In genomic region chr20:653590-654426, GRCh38 we compare ENCODE assay signal across 8 cellular contexts. TPM values are rescaled to one million over a fixed set of nuclear protein-coding genes. Genes with fewer than 3 reads are reported as not detected.
DNase-seq lines count a peak whose midpoint lies in the region; ATAC-seq lines count a peak whose summit lies in the region.

No MANE protein-coding gene starts in this region.

- no peaks in the 10 kb centered on the region for H3K9me3 Mint-ChIP-seq in activated T-helper 2 cell treated with anti-CD3 and anti-CD28 coated beads, Interferon-gamma antibody, Interleukin-2, Interleukin-4, amounts not matched to agents 10 μg/mL and 5 μg/mL and 100 μg/mL, durations not matched to agents 14 hours and 24 hours and 36 hours
- no peaks in the 10 kb centered on the region for H3K9me3 Mint-ChIP-seq in stimulated activated naive CD8-positive, alpha-beta T cell treated with anti-CD3 and anti-CD28 coated beads, Interleukin-15, amount 100 ng/mL, for 72 hours

- intact Hi-C loops in activated T-helper 2 cell treated with anti-CD3 and anti-CD28 coated beads, Interferon-gamma antibody, Interleukin-2, Interleukin-4, amounts not matched to agents 10 μg/mL and 5 μg/mL and 100 μg/mL, durations not matched to agents 14 hours and 24 hours and 36 hours (cut with micrococcal nuclease), result loop anchor here (1.0 to 5.0 kb wide), 2 partner anchors 112 to 179 kb away; partner anchors contain the start of genes CSNK2A1 and FAM110A

- H3K4me3 Mint-ChIP-seq in activated T-helper 2 cell treated with anti-CD3 and anti-CD28 coated beads, Interferon-gamma antibody, Interleukin-2, Interleukin-4, amounts not matched to agents 10 μg/mL and 5 μg/mL and 100 μg/mL, durations not matched to agents 14 hours and 24 hours and 36 hours (ENCODE audit: low read depth), result peak overlapping the region; percentile 81
- H3K4me3 Mint-ChIP-seq in stimulated activated naive CD8-positive, alpha-beta T cell treated with anti-CD3 and anti-CD28 coated beads, Interleukin-15, amount 100 ng/mL, for 72 hours, result peak overlapping the region; percentile 69 to 80

- peaks cover 33% of the 10 kb centered on the region for H3K27me3 Mint-ChIP-seq in activated T-helper 2 cell treated with anti-CD3 and anti-CD28 coated beads, Interferon-gamma antibody, Interleukin-2, Interleukin-4, amounts not matched to agents 10 μg/mL and 5 μg/mL and 100 μg/mL, durations not matched to agents 14 hours and 24 hours and 36 hours (ENCODE audit: low read depth)
- H3K27me3 Mint-ChIP-seq in stimulated activated naive CD8-positive, alpha-beta T cell treated with anti-CD3 and anti-CD28 coated beads, Interleukin-15, amount 100 ng/mL, for 72 hours, result peaks cover 36% of the 10 kb centered on the region

- H3K4me1 Mint-ChIP-seq in activated T-helper 2 cell treated with anti-CD3 and anti-CD28 coated beads, Interferon-gamma antibody, Interleukin-2, Interleukin-4, amounts not matched to agents 10 μg/mL and 5 μg/mL and 100 μg/mL, durations not matched to agents 14 hours and 24 hours and 36 hours (ENCODE audit: low read depth), result peaks cover 27% of the 10 kb centered on the region
- H3K4me1 Mint-ChIP-seq in stimulated activated naive CD8-positive, alpha-beta T cell treated with anti-CD3 and anti-CD28 coated beads, Interleukin-15, amount 100 ng/mL, for 72 hours, result peaks cover 28% of the 10 kb centered on the region

- H3K27ac Mint-ChIP-seq in activated T-helper 2 cell treated with anti-CD3 and anti-CD28 coated beads, Interferon-gamma antibody, Interleukin-2, Interleukin-4, amounts not matched to agents 10 μg/mL and 5 μg/mL and 100 μg/mL, durations not matched to agents 14 hours and 24 hours and 36 hours, result peak overlapping the region; percentile 55
- H3K27ac Mint-ChIP-seq in stimulated activated naive CD8-positive, alpha-beta T cell treated with anti-CD3 and anti-CD28 coated beads, Interleukin-15, amount 100 ng/mL, for 72 hours, result peak overlapping the region in 1 of 2 donors; percentile 44

- H3K36me3 Mint-ChIP-seq in activated T-helper 2 cell treated with anti-CD3 and anti-CD28 coated beads, Interferon-gamma antibody, Interleukin-2, Interleukin-4, amounts not matched to agents 10 μg/mL and 5 μg/mL and 100 μg/mL, durations not matched to agents 14 hours and 24 hours and 36 hours (ENCODE audit: low read depth), result peaks cover 26% of the 10 kb centered on the region

- H3K9me3 ChIP-seq in iPS-18c (ENCODE audit: control insufficient read depth, insufficient read depth, low read length), result no peaks in the 10 kb centered on the region

- peak; percentile 5 for ATAC-seq in stimulated activated naive CD8-positive, alpha-beta T cell treated with anti-CD3 and anti-CD28 coated beads, Interleukin-15, amount 100 ng/mL, for 72 hours
- ATAC-seq in GM18907 (IDR thresholded peaks at IDR 0.05; ENCODE audit: unreplicated experiment) (no peak), HG03108 (IDR thresholded peaks at IDR 0.05; ENCODE audit: unreplicated experiment) (no peak)

- peak overlapping the region; percentile 46 for H3K4me3 ChIP-seq in iPS-18c (ENCODE audit: insufficient read depth, low read depth, low read length)

- DNase-seq in NCI-H2171 treated with DMSO at 0.1 percent for 48 hours (lab: John Stamatoyannopoulos, UW) (peak; percentile 53), NCI-H2171 (lab: John Stamatoyannopoulos, UW) (no peak), NCI-H524 treated with DMSO at 0.1 percent for 48 hours (lab: John Stamatoyannopoulos, UW) (no peak)
- no peak for DNase-seq in activated T-helper 2 cell treated with anti-CD3 and anti-CD28 coated beads, Interferon-gamma antibody, Interleukin-2, Interleukin-4, amounts not matched to agents 10 μg/mL and 5 μg/mL and 100 μg/mL, durations not matched to agents 14 hours and 24 hours and 36 hours (ENCODE audit: low spot score)
- no peak for DNase-seq in stimulated activated naive CD8-positive, alpha-beta T cell treated with anti-CD3 and anti-CD28 coated beads, Interleukin-15, amount 100 ng/mL, for 72 hours

RNA-seq across cellular contexts. Expression of gene SRXN1, which starts 0.8 kb away (rescaled TPM):
- 20.0 and 20.4 TPM in 2 replicates for total RNA-seq in activated T-helper 2 cell treated with anti-CD3 and anti-CD28 coated beads, Interferon-gamma antibody, Interleukin-2, Interleukin-4, amounts not matched to agents 10 μg/mL and 5 μg/mL and 100 μg/mL, durations not matched to agents 14 hours and 24 hours and 36 hours

RNA-seq across cellular contexts. Expression of gene SCRT2, which starts 21.8 kb away (rescaled TPM):
- total RNA-seq in activated T-helper 2 cell treated with anti-CD3 and anti-CD28 coated beads, Interferon-gamma antibody, Interleukin-2, Interleukin-4, amounts not matched to agents 10 μg/mL and 5 μg/mL and 100 μg/mL, durations not matched to agents 14 hours and 24 hours and 36 hours, result not detected in 2 replicates

RNA-seq across cellular contexts. Expression of gene TCF15, which starts 43.7 kb away (rescaled TPM):
- total RNA-seq in activated T-helper 2 cell treated with anti-CD3 and anti-CD28 coated beads, Interferon-gamma antibody, Interleukin-2, Interleukin-4, amounts not matched to agents 10 μg/mL and 5 μg/mL and 100 μg/mL, durations not matched to agents 14 hours and 24 hours and 36 hours, result not detected in 2 replicates
